In the genomic region with DNA sequence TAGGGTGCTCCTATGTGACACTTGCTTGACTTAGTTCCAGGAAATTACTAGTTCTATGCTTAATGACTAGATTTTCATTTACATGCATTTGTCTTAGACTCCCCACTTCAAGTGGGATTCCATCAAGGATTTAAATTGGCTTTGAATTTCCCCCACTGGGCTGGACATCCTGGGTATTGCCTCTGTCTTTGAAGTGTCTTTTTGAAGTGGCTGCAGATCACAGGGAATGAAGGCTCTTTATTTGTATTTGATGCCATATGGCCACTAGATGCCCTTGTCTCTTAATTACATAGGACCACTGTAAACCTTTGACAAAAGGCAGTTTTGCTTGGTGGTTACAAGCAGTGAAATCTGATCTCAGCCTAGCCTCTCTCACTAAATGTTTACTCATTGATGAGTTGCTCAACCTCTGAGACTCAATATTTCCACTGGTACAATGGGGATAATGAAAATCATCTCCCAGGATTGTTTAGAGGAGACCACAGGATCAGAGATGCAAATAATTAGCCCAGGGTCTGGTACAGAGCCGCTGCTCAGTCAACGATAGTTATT, we compare ENCODE assay signal across 27 cellular contexts.
DNase-seq lines count a peak whose midpoint lies in the region; ATAC-seq and TF ChIP-seq lines count a peak whose summit lies in the region.
"Had no signal": no experiment of that assay in that cellular context is flagged by ENCODE, and none has a peak within 500 bp of the region (broad histone marks: within the 10 kb centered on the region; RNA-seq: fewer than 3 reads in every experiment).

No MANE protein-coding gene starts in this region.

- H3K27ac Mint-ChIP-seq in CD14-positive monocyte: no peak overlapping the region
- H3K27ac Mint-ChIP-seq: activated naive CD4-positive, alpha-beta T cell treated with anti-CD3 and anti-CD28 coated beads, Interleukin-2, amount 50 U/mL, for 72 hours had no signal

- no peaks in the 10 kb centered on the region for H3K36me3 Mint-ChIP-seq in CD14-positive monocyte

- no peak for ATAC-seq in upper lobe of right lung
- ATAC-seq: A549; activated naive CD4-positive, alpha-beta T cell treated with anti-CD3 and anti-CD28 coated beads, Interleukin-2, amount 50 U/mL, for 72 hours; body of pancreas; K562; Panc1; right cardiac atrium had no signal

- H3K4me3 Mint-ChIP-seq in CD14-positive monocyte: no peak overlapping the region

- no peak overlapping the region for H3K27ac ChIP-seq in osteoblast (ENCODE audit: low read depth, low read length)
- H3K27ac ChIP-seq in upper lobe of right lung: no peak overlapping the region
- H3K27ac ChIP-seq: A549, body of pancreas, suprapubic skin, vagina had no signal

- H3K27me3 Mint-ChIP-seq in CD14-positive monocyte (ENCODE audit: low read depth in 3 of 3): peaks cover 1 to 6% (median 4%) of the 10 kb centered on the region in 3 donors

- intact Hi-C loops in CD14-positive monocyte (cut with micrococcal nuclease) (no loop called here), upper lobe of right lung (cut with DNase I) (no loop called here)

- no peak overlapping the region for H3K4me2 ChIP-seq in osteoblast (ENCODE audit: insufficient read depth, low read length)
- H3K4me2 ChIP-seq: A549, SK-N-SH had no signal

- H3K4me1 ChIP-seq in osteoblast (ENCODE audit: insufficient read depth, low read length) (peaks cover 3% of the 10 kb centered on the region), upper lobe of right lung (no peaks in the 10 kb centered on the region)
- H3K4me1 ChIP-seq: A549 had no signal

- TF ChIP-seq CTCF in osteoblast (IDR thresholded peaks at IDR 0.05; ENCODE audit: extremely low read depth, low read depth, low read length) (no peak), CD14-positive monocyte (IDR thresholded peaks at IDR 0.05) (no peak), upper lobe of right lung (IDR thresholded peaks at IDR 0.05) (no peak)

- H3K79me2 ChIP-seq in osteoblast (ENCODE audit: insufficient read depth, low read length): no peaks in the 10 kb centered on the region

- H3K27me3 ChIP-seq in osteoblast (ENCODE audit: insufficient read depth, low read length) (no peaks in the 10 kb centered on the region), upper lobe of right lung (no peaks in the 10 kb centered on the region)
- H3K27me3 ChIP-seq: body of pancreas, suprapubic skin, vagina had no signal

- H3K9me3 ChIP-seq in osteoblast (ENCODE audit: low read depth, low read length) (no peaks in the 10 kb centered on the region), upper lobe of right lung (no peaks in the 10 kb centered on the region)
- H3K9me3 ChIP-seq: A549, body of pancreas, SK-N-SH, suprapubic skin, vagina had no signal

- H4K20me1 ChIP-seq in osteoblast (ENCODE audit: insufficient read depth, low read length): no peaks in the 10 kb centered on the region

- H3K4me1 Mint-ChIP-seq in CD14-positive monocyte: peaks cover 17% of the 10 kb centered on the region

- DNase-seq in NCI-H446 treated with DMSO at 0.1 percent for 48 hours (lab: John Stamatoyannopoulos, UW) (peak; percentile 10), NCI-H446 (lab: John Stamatoyannopoulos, UW) (no peak), NCI-H1417 treated with DMSO at 0.1 percent for 48 hours (lab: John Stamatoyannopoulos, UW) (peak; percentile 72), NCI-H69 (lab: John Stamatoyannopoulos, UW) (peak; percentile 83), osteoblast (ENCODE audit: insufficient read length, low spot score, missing footprints) (peak; percentile 57), CD14-positive monocyte (ENCODE audit: low spot score) (no peak), upper lobe of right lung (no peak)
- no peak for DNase-seq in activated CD4-positive, CD25-positive, alpha-beta regulatory T cell treated with anti-CD3 and anti-CD28 coated beads, Interleukin-2, amount 50 U/mL, for 72 hours
- DNase-seq: activated CD4-positive, alpha-beta T cell treated with anti-CD3 and anti-CD28 coated beads for 1 hour; body of pancreas; C1 segment of cervical spinal cord; DMS79; foreskin fibroblast; hippocampal formation; islet precursor cell; MV-4-11; right cardiac atrium; SK-N-SH; stimulated activated CD4-positive, alpha-beta T cell treated with anti-CD3 and anti-CD28 coated beads, Interleukin-15, amount 100 ng/mL, for 24 hours; T-helper 9 cell had no signal

- H3K4me3 ChIP-seq in osteoblast (ENCODE audit: insufficient read depth, low read length) (no peak overlapping the region), upper lobe of right lung (no peak overlapping the region)
- H3K4me3 ChIP-seq: A549, body of pancreas, K562, lung, suprapubic skin, vagina had no signal

- no peak overlapping the region for H2AFZ ChIP-seq in osteoblast (ENCODE audit: low read length)

- H3K36me3 ChIP-seq in osteoblast (ENCODE audit: insufficient read depth, low read length): no peaks in the 10 kb centered on the region
- H3K36me3 ChIP-seq in upper lobe of right lung: no peaks in the 10 kb centered on the region
- H3K36me3 ChIP-seq: suprapubic skin, vagina had no signal

- peaks cover 0 to 1% (median 0%) of the 10 kb centered on the region in 7 donors for H3K9me3 Mint-ChIP-seq in CD14-positive monocyte
- H3K9me3 Mint-ChIP-seq: activated naive CD4-positive, alpha-beta T cell treated with anti-CD3 and anti-CD28 coated beads, Interleukin-2, amount 50 U/mL, for 72 hours had no signal

Comparison
In these comparisons a context has a peak if more than half of its experiments do, and no peak if none do; other contexts are left out.
1. DNase-seq: peak in NCI-H446 treated with DMSO at 0.1 percent for 48 hours (single experiment), NCI-H1417 treated with DMSO at 0.1 percent for 48 hours (single experiment), NCI-H69 (single experiment) and osteoblast (single experiment); none in NCI-H446 (0 of 2), CD14-positive monocyte (single experiment), upper lobe of right lung (single experiment) and activated CD4-positive, CD25-positive, alpha-beta regulatory T cell treated with anti-CD3 and anti-CD28 coated beads, Interleukin-2, amount 50 U/mL, for 72 hours (single experiment).